In the genomic region with DNA sequence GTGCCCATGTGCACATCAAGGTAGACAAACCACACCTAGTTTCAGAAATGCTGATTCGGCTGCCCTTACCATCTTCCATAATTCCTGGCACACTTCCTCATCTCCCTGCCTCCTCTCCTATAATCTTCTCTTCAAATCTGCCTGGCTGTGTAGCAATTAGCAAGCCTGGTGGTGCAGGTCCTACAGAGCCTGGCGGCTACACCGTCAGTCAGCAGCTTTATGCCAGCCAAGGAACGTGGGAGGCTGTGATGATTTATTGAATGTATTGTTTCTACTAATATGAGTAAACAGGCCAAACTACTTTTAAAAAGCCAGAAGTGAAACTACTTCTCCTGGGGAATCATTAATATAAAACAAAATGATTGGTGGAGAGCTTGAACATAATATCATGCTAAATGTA, we compare ENCODE assay signal across 24 cellular contexts.
DNase-seq lines count a peak whose midpoint lies in the region; ATAC-seq, FAIRE-seq and TF ChIP-seq lines count a peak whose summit lies in the region.
"Had no signal": no experiment of that assay in that cellular context is flagged by ENCODE, and none has a peak within 500 bp of the region (broad histone marks: within the 10 kb centered on the region; RNA-seq: fewer than 3 reads in every experiment).

No MANE protein-coding gene starts in this region.

- SMC1A ChIA-PET in GM12878 (lab: Charles Lee; ENCODE audit: uncharacterized antibody, unreplicated experiment) = no interaction called here

- H3K4me1 ChIP-seq in SK-N-SH (ENCODE audit: control insufficient read depth in 1 of 2, insufficient read depth in 2 of 2, low read depth in 1 of 2, low read length in 1 of 2) = peaks cover 0 to 16% of the 10 kb centered on the region in 2 experiments; a peak in 2 of 4 replicates
- no peaks in the 10 kb centered on the region for H3K4me1 ChIP-seq in GM12878 (ENCODE audit: control insufficient read depth, insufficient read depth, low read length)

- no peak for TF ChIP-seq POLR2A in GM12878 (IDR thresholded peaks at IDR 0.05; ENCODE audit: low read depth, low read length)

- H3K4me2 ChIP-seq in SK-N-SH = no peak overlapping the region
- no peak overlapping the region for H3K4me2 ChIP-seq in GM12878 (ENCODE audit: control insufficient read depth, insufficient read depth)
- H3K4me2 ChIP-seq: PC-9 had no signal

- no peaks in the 10 kb centered on the region for H3K9me3 Mint-ChIP-seq in stimulated activated naive B cell treated with anti-CD40 and anti-IgM and Interleukin-4, amounts not matched to agents 10 μg/mL and 1 μg/mL and 100 μg/mL, for 72 hours
- H3K9me3 Mint-ChIP-seq in chondrocyte (ENCODE audit: low read depth) (peaks cover 3% of the 10 kb centered on the region), mesothelial cell of epicardium (peaks cover 6% of the 10 kb centered on the region)
- H3K9me3 Mint-ChIP-seq: activated naive CD4-positive, alpha-beta T cell treated with anti-CD3 and anti-CD28 coated beads, Interleukin-2, amount 50 U/mL, for 72 hours; stimulated activated memory B cell treated with anti-CD40 and anti-IgM and Interleukin-4, amounts not matched to agents 10 μg/mL and 1 μg/mL and 100 μg/mL, for 72 hours had no signal

- no peaks in the 10 kb centered on the region for H3K9me3 ChIP-seq in SK-N-SH
- no peaks in the 10 kb centered on the region for H3K9me3 ChIP-seq in GM12878 (replicated peaks; ENCODE audit: control insufficient read depth, insufficient read depth, low read length)
- H3K9me3 ChIP-seq: lower lobe of right lung had no signal

- POLR2A ChIA-PET in SK-N-SH (lab: Yijun Ruan, JAX) = no interaction called here
- POLR2A ChIA-PET in GM12878 (lab: Charles Lee) = no interaction called here

- H4K20me1 ChIP-seq in SK-N-SH (ENCODE audit: insufficient read depth) = no peaks in the 10 kb centered on the region
- no peaks in the 10 kb centered on the region for H4K20me1 ChIP-seq in GM12878 (ENCODE audit: control insufficient read depth, insufficient read depth)

- TF ChIP-seq CTCF in SK-N-SH (IDR thresholded peaks at IDR 0.05) (no peak), GM12878 (IDR thresholded peaks at IDR 0.05 in 2 of 3, conservative IDR thresholded peaks at IDR 0.05 in 1 of 3; ENCODE audit: control insufficient read depth in 2 of 3, extremely low read depth in 1 of 3, insufficient read depth in 1 of 3, low read depth in 3 of 3, low read length in 3 of 3) (no peak), chondrocyte (IDR thresholded peaks at IDR 0.05) (no peak), mesothelial cell of epicardium (IDR thresholded peaks at IDR 0.05; ENCODE audit: unreplicated experiment) (no peak)

- no TSS peak for BruUV-seq in GM12878 (replicated peaks; lab: Mats Ljungman, UMichigan)

- no peaks in the 10 kb centered on the region for H3F3A ChIP-seq in SK-N-SH (replicated peaks; ENCODE audit: insufficient read depth)

- H3K4me1 Mint-ChIP-seq in stimulated activated naive B cell treated with anti-CD40 and anti-IgM and Interleukin-4, amounts not matched to agents 10 μg/mL and 1 μg/mL and 100 μg/mL, for 72 hours = peaks cover 2 to 5% of the 10 kb centered on the region in 2 donors
- H3K4me1 Mint-ChIP-seq in chondrocyte (ENCODE audit: low read depth) (peaks cover 24% of the 10 kb centered on the region), mesothelial cell of epicardium (peaks cover 40% of the 10 kb centered on the region)
- H3K4me1 Mint-ChIP-seq: CD14-positive monocyte had no signal

- H3K9ac ChIP-seq in SK-N-SH (no peak overlapping the region), GM12878 (ENCODE audit: control insufficient read depth, insufficient read depth, low read length) (no peak overlapping the region)
- H3K9ac ChIP-seq: GM23248 had no signal

- no peak for TF ChIP-seq EP300 in SK-N-SH (IDR thresholded peaks at IDR 0.05; ENCODE audit: borderline replicate concordance in 1 of 2, low read depth in 1 of 2, low read length in 1 of 2)
- no peak for TF ChIP-seq EP300 in GM12878 (IDR thresholded peaks at IDR 0.05; ENCODE audit: borderline replicate concordance in 1 of 2, control insufficient read depth in 1 of 2, low read depth in 2 of 2, low read length in 2 of 2)

- H3K4me3 ChIP-seq in SK-N-SH (ENCODE audit: low read depth in 2 of 2, low read length in 1 of 2) = no peak overlapping the region
- no peak overlapping the region for H3K4me3 ChIP-seq in GM12878
- H3K4me3 ChIP-seq: GM23248, lower lobe of right lung, PC-9 had no signal

- H3K27me3 ChIP-seq in SK-N-SH (ENCODE audit: insufficient read depth) = no peaks in the 10 kb centered on the region
- H3K27me3 ChIP-seq in GM12878 (replicated peaks in 1 of 2; ENCODE audit: control insufficient read depth in 2 of 2, insufficient read depth in 2 of 2, low read length in 1 of 2) = no peaks in the 10 kb centered on the region

- H2AFZ ChIP-seq in SK-N-SH (ENCODE audit: low read depth) (no peak overlapping the region), GM12878 (ENCODE audit: control insufficient read depth, low read depth, low read length) (no peak overlapping the region)
- H2AFZ ChIP-seq: GM23248, PC-9 had no signal

- RAD21 ChIA-PET in GM12878 (lab: Charles Lee; ENCODE audit: unreplicated experiment) = no interaction called here

- no peak for ATAC-seq in SK-N-SH treated with all-trans-retinoic acid at 6 μM for 48 hours
- ATAC-seq in HG03175 (IDR thresholded peaks at IDR 0.05; ENCODE audit: unreplicated experiment) = peak; percentile 76
- ATAC-seq in GM12878 = peak; percentile 60
- ATAC-seq in stimulated activated naive B cell treated with anti-CD40 and anti-IgM and Interleukin-4, amounts not matched to agents 10 μg/mL and 1 μg/mL and 100 μg/mL, for 72 hours (replicated peaks) = peak; percentile 61 to 68
- ATAC-seq in HG02870 (IDR thresholded peaks at IDR 0.05; ENCODE audit: unreplicated experiment) = no peak
- ATAC-seq: activated naive CD4-positive, alpha-beta T cell treated with anti-CD3 and anti-CD28 coated beads, Interleukin-2, amount 50 U/mL, for 72 hours; lower lobe of right lung; sciatic nerve; stimulated activated memory B cell treated with anti-CD40 and anti-IgM and Interleukin-4, amounts not matched to agents 10 μg/mL and 1 μg/mL and 100 μg/mL, for 72 hours had no signal

- no peak for DNase-seq in SK-N-SH
- DNase-seq in GM12878 (ENCODE audit: low read depth, low spot score) = no peak
- no peak for DNase-seq in stimulated activated naive B cell treated with anti-CD40 and anti-IgM and Interleukin-4, amounts not matched to agents 10 μg/mL and 1 μg/mL and 100 μg/mL, for 72 hours
- DNase-seq in chondrocyte (ENCODE audit: low spot score) = no peak
- no peak for DNase-seq in mesothelial cell of epicardium (ENCODE audit: low spot score in 2 of 2, unreplicated experiment in 2 of 2)
- DNase-seq: activated CD4-positive, CD25-positive, alpha-beta regulatory T cell; activated CD8-positive, alpha-beta memory T cell treated with anti-CD3 and anti-CD28 coated beads for 24 hours; activated T-cell treated with anti-CD3 and anti-CD28 coated beads, Interleukin-2, amount 50 U/mL, for 48 hours; DMS53; GM23248; lower lobe of right lung; naive B cell; NCI-H2029 treated with DMSO at 0.1 percent for 48 hours; NCI-H524 treated with DMSO at 0.1 percent for 48 hours; PC-9; T-helper 2 cell had no signal

- 77% methylated on average over 4 of the region's 4 CpGs for WGBS in SK-N-SH (ENCODE audit: low lambda C conversion rate)
- 71% methylated on average over 4 of the region's 4 CpGs for WGBS in GM12878 (ENCODE audit: insufficient coverage, insufficient replicate concordance, low lambda C conversion rate, missing lambda C conversion rate)

- H3K27ac ChIP-seq in SK-N-SH (ENCODE audit: low read depth in 2 of 2, low read length in 1 of 2) = no peak overlapping the region
- no peak overlapping the region for H3K27ac ChIP-seq in GM12878 (ENCODE audit: control insufficient read depth, insufficient read depth)
- H3K27ac ChIP-seq: GM23248, lower lobe of right lung, PC-9 had no signal

- H3K27me3 Mint-ChIP-seq in stimulated activated naive B cell treated with anti-CD40 and anti-IgM and Interleukin-4, amounts not matched to agents 10 μg/mL and 1 μg/mL and 100 μg/mL, for 72 hours = peaks cover 0 to under 1% of the 10 kb centered on the region in 2 donors
- H3K27me3 Mint-ChIP-seq in chondrocyte (ENCODE audit: low read depth) (peaks cover 10% of the 10 kb centered on the region), mesothelial cell of epicardium (ENCODE audit: low read depth) (no peaks in the 10 kb centered on the region)
- H3K27me3 Mint-ChIP-seq: stimulated activated memory B cell treated with anti-CD40 and anti-IgM and Interleukin-4, amounts not matched to agents 10 μg/mL and 1 μg/mL and 100 μg/mL, for 72 hours had no signal

- H3K27ac Mint-ChIP-seq in stimulated activated naive B cell treated with anti-CD40 and anti-IgM and Interleukin-4, amounts not matched to agents 10 μg/mL and 1 μg/mL and 100 μg/mL, for 72 hours = no peak overlapping the region
- H3K27ac Mint-ChIP-seq in chondrocyte (ENCODE audit: unreplicated experiment) (no peak overlapping the region), mesothelial cell of epicardium (no peak overlapping the region)
- H3K27ac Mint-ChIP-seq: activated naive CD4-positive, alpha-beta T cell treated with anti-CD3 and anti-CD28 coated beads, Interleukin-2, amount 50 U/mL, for 72 hours; CD14-positive monocyte; naive B cell; stimulated activated memory B cell treated with anti-CD40 and anti-IgM and Interleukin-4, amounts not matched to agents 10 μg/mL and 1 μg/mL and 100 μg/mL, for 72 hours had no signal

- no peak overlapping the region for H3K4me3 Mint-ChIP-seq in stimulated activated naive B cell treated with anti-CD40 and anti-IgM and Interleukin-4, amounts not matched to agents 10 μg/mL and 1 μg/mL and 100 μg/mL, for 72 hours
- no peak overlapping the region for H3K4me3 Mint-ChIP-seq in chondrocyte (ENCODE audit: unreplicated experiment)
- H3K4me3 Mint-ChIP-seq in mesothelial cell of epicardium = no peak overlapping the region
- H3K4me3 Mint-ChIP-seq: CD14-positive monocyte; naive B cell; stimulated activated memory B cell treated with anti-CD40 and anti-IgM and Interleukin-4, amounts not matched to agents 10 μg/mL and 1 μg/mL and 100 μg/mL, for 72 hours had no signal

- H3K9me2 ChIP-seq in SK-N-SH = no peaks in the 10 kb centered on the region

- no peak for TF ChIP-seq RAD21 in SK-N-SH (IDR thresholded peaks at IDR 0.05; ENCODE audit: low read length)
- no peak for TF ChIP-seq RAD21 in GM12878 (IDR thresholded peaks at IDR 0.05; ENCODE audit: insufficient read depth, low read depth, low read length)

- CTCF ChIA-PET in SK-N-SH (lab: Yijun Ruan, JAX) = interaction anchor here (1.4 to 4.0 kb wide), 2 partner anchors 8 to 164 kb away, joined by 4 to 14 read pairs; no protein-coding TSS in a partner anchor
- CTCF ChIA-PET in GM12878 (lab: Yijun Ruan, JAX) = no interaction called here

- no peak for FAIRE-seq in GM12878 (lab: Jason Lieb, UNC)
- FAIRE-seq: colon had no signal

- intact Hi-C loops in GM12878 (cut with micrococcal nuclease; ENCODE audit: unreplicated experiment) = no loop called here

- H3K36me3 ChIP-seq in SK-N-SH (replicated peaks in 1 of 2; ENCODE audit: control insufficient read depth in 1 of 2, insufficient read depth in 2 of 2, low read length in 1 of 2) = no peaks in the 10 kb centered on the region
- H3K36me3 ChIP-seq in GM12878 (ENCODE audit: control insufficient read depth in 2 of 2, insufficient read depth in 2 of 2, low read length in 1 of 2) = no peaks in the 10 kb centered on the region
- H3K36me3 ChIP-seq: lower lobe of right lung had no signal

- H3K36me3 Mint-ChIP-seq in stimulated activated naive B cell treated with anti-CD40 and anti-IgM and Interleukin-4, amounts not matched to agents 10 μg/mL and 1 μg/mL and 100 μg/mL, for 72 hours = no peaks in the 10 kb centered on the region
- H3K36me3 Mint-ChIP-seq in chondrocyte (ENCODE audit: low read depth) (no peaks in the 10 kb centered on the region), mesothelial cell of epicardium (no peaks in the 10 kb centered on the region)
- H3K36me3 Mint-ChIP-seq: activated naive CD4-positive, alpha-beta T cell treated with anti-CD3 and anti-CD28 coated beads, Interleukin-2, amount 50 U/mL, for 72 hours; CD14-positive monocyte; naive B cell; stimulated activated memory B cell treated with anti-CD40 and anti-IgM and Interleukin-4, amounts not matched to agents 10 μg/mL and 1 μg/mL and 100 μg/mL, for 72 hours had no signal

- in situ Hi-C loops in GM12878 (cut with MboI) = no loop called here

- H3K79me2 ChIP-seq in SK-N-SH (ENCODE audit: insufficient read depth) (no peaks in the 10 kb centered on the region), GM12878 (ENCODE audit: control insufficient read depth, insufficient read depth, low read length) (no peaks in the 10 kb centered on the region)

Comparison
In these comparisons a context has a peak if more than half of its experiments do, and no peak if none do; other contexts are left out.
1. ATAC-seq: peak in HG03175 (single experiment), GM12878 (single experiment) and stimulated activated naive B cell treated with anti-CD40 and anti-IgM and Interleukin-4, amounts not matched to agents 10 μg/mL and 1 μg/mL and 100 μg/mL, for 72 hours (2 of 2); none in SK-N-SH treated with all-trans-retinoic acid at 6 μM for 48 hours (single experiment) and HG02870 (single experiment).